In genomic region chr7:75367282-75367681, GRCh38 we compare ENCODE assay signal across 8 cellular contexts. TPM values are rescaled to one million over a fixed set of nuclear protein-coding genes. Genes with fewer than 3 reads are reported as not detected.
DNase-seq lines count a peak whose midpoint lies in the region; ATAC-seq, FAIRE-seq and TF ChIP-seq lines count a peak whose summit lies in the region.
"Not testable (repeated sequence)": the region's sequence is repeated elsewhere in the genome, so short reads cannot be mapped to it uniquely, and the experiment has no call there.

No MANE protein-coding gene starts in this region.

- POLR2A ChIA-PET in A549 (lab: Yijun Ruan, JAX); Panc1 (lab: Charles Lee): not testable (repeated sequence)

- H3K36me3 Mint-ChIP-seq in endothelial cell (ENCODE audit: low read depth, unreplicated experiment): not testable (repeated sequence)

- peak overlapping the region; percentile 71 for H3K4me3 Mint-ChIP-seq in endothelial cell (ENCODE audit: unreplicated experiment)

- H3K9me3 ChIP-seq in A549; Panc1 (ENCODE audit: control insufficient read depth, insufficient read depth, low read depth, low read length); left lung; mucosa of descending colon: not testable (repeated sequence)

- H3K9me3 Mint-ChIP-seq in endothelial cell (ENCODE audit: unreplicated experiment): not testable (repeated sequence)

- TF ChIP-seq CTCF in A549 (IDR thresholded peaks at IDR 0.05); Panc1 (IDR thresholded peaks at IDR 0.05); endothelial cell (IDR thresholded peaks at IDR 0.05; ENCODE audit: unreplicated experiment); left lung (IDR thresholded peaks at IDR 0.05); mucosa of descending colon (IDR thresholded peaks at IDR 0.05): not testable (repeated sequence)

- TF ChIP-seq RAD21 in A549 (conservative IDR thresholded peaks at IDR 0.05 in 1 of 2, IDR thresholded peaks at IDR 0.05 in 1 of 2): not testable (repeated sequence)

- DNase-seq in A549 (ENCODE audit: low read depth in 1 of 2, low spot score in 1 of 2); Panc1 (ENCODE audit: low read depth, low spot score); Right ventricle myocardium superior; left colon; left lung; mucosa of descending colon; sciatic nerve (ENCODE audit: low spot score): not testable (repeated sequence)
- DNase-seq in endothelial cell (ENCODE audit: low spot score): peak; percentile 9

- not testable (repeated sequence) for BruUV-seq in Panc1 (replicated peaks; lab: Mats Ljungman, UMichigan)

- H3K27me3 ChIP-seq in Panc1 (ENCODE audit: control insufficient read depth, insufficient read depth, low read length); left lung: not testable (repeated sequence)

- H3K27ac Mint-ChIP-seq in endothelial cell (ENCODE audit: unreplicated experiment): peak overlapping the region; percentile 93

- not testable (repeated sequence) for H3K36me3 ChIP-seq in Panc1 (ENCODE audit: control insufficient read depth, insufficient read depth, low read length); left lung; mucosa of descending colon (ENCODE audit: low read depth)

- ATAC-seq in A549 (peak; percentile 42 to 72; a peak in 5 of 6 replicates), Panc1 (peak; percentile 68), Right ventricle myocardium superior (ENCODE audit: poor library complexity) (peak; percentile 31), left colon (peak; percentile 36), left lung (peak; percentile 18), mucosa of descending colon (peak; percentile 37), sciatic nerve (peak; percentile 50)

- in situ Hi-C loops in Panc1 (cut with HindIII; ENCODE audit: low pct_unique_long_range_greater_than_20kb, low sequenced_read_pairs): not testable (repeated sequence)

- H3K4me3 ChIP-seq in A549; Panc1 (ENCODE audit: low read depth in 2 of 2, low read length in 2 of 2); left lung; mucosa of descending colon: not testable (repeated sequence)

- not testable (repeated sequence) for H3K4me2 ChIP-seq in A549

- FAIRE-seq in A549 (lab: Jason Lieb, UNC): not testable (repeated sequence)

- not testable (repeated sequence) for H3K4me1 ChIP-seq in A549; Panc1 (ENCODE audit: control insufficient read depth, insufficient read depth, low read length); left lung; mucosa of descending colon (ENCODE audit: low read depth)

- not testable (repeated sequence) for H3K4me1 Mint-ChIP-seq in endothelial cell (ENCODE audit: unreplicated experiment)

- WGBS in A549 (ENCODE audit: missing lambda C conversion rate): 94% methylated on average over 4 of the region's 7 CpGs

- TF ChIP-seq EP300 in A549 (IDR thresholded peaks at IDR 0.05): not testable (repeated sequence)

- H3K27ac ChIP-seq in A549; Panc1 (ENCODE audit: low read length); left lung: not testable (repeated sequence)

- not testable (repeated sequence) for H3K27me3 Mint-ChIP-seq in endothelial cell (ENCODE audit: unreplicated experiment)

- TF ChIP-seq POLR2A in A549 (IDR thresholded peaks at IDR 0.05; ENCODE audit: low read length): not testable (repeated sequence)

- intact Hi-C loops in Panc1 (cut with micrococcal nuclease; ENCODE audit: unreplicated experiment); Right ventricle myocardium superior (cut with DNase I); left colon (cut with DNase I, micrococcal nuclease); left lung (cut with DNase I); mucosa of descending colon (cut with DNase I, micrococcal nuclease); sciatic nerve (cut with DNase I): not testable (repeated sequence)

- CTCF ChIA-PET in A549 (lab: Yijun Ruan, JAX); Panc1 (lab: Charles Lee): not testable (repeated sequence)

RNA-seq across cellular contexts. Expression of gene TRIM73, which starts 28.1 kb away (rescaled TPM):
- polyA plus RNA-seq in A549 (2011; rRNA removed) (0.63 and 0.97 TPM in 2 replicates), A549 (2017; fragmentation: RNase III; extraction: RNeasy Plus Mini Kit Qiagen cat#74134 plus additional on column Dnase treatment) (2.0 to 2.9 TPM (median 2.5 TPM) in 3 replicates)
- polyA plus RNA-seq in A549 (2012; cell fraction: cytosol; rRNA removed): 0.52 and 0.66 TPM in 2 replicates
- 14.0 and 18.6 TPM in 2 replicates for polyA plus RNA-seq in A549 (2012; cell fraction: nucleus; rRNA removed)
- polyA minus RNA-seq in A549 (2011; rRNA and poly(A)+ RNA removed): 0.58 and 1.0 TPM in 2 replicates
- total RNA-seq in Panc1 (2021; ENCODE audit: unreplicated experiment) (4.1 TPM), endothelial cell (ENCODE audit: unreplicated experiment) (7.4 TPM), Right ventricle myocardium superior (0.94 TPM), left colon (1 to 10 TPM; 4.2 to 6.4 TPM), left lung (1 to 10 TPM; 2.0 to 2.8 TPM), mucosa of descending colon (1 to 10 TPM; 3.2 to 5.7 (median 4.3) TPM), sciatic nerve (8.7 TPM)
- polyA plus RNA-seq in Panc1 (2012; ENCODE audit: insufficient read length): 1.5 TPM

Comparison
In these comparisons a context has a peak if more than half of its experiments do, and no peak if none do; other contexts are left out.
1. ATAC-seq: peak in every context shown above with its lines; median percentile 68 in Panc1; 57 in A549; 50 in sciatic nerve; 37 in mucosa of descending colon; 36 in left colon; 31 in Right ventricle myocardium superior; 18 in left lung.